Comparison of ENCODE assay signal across 1 cellular context in the genomic region with DNA sequence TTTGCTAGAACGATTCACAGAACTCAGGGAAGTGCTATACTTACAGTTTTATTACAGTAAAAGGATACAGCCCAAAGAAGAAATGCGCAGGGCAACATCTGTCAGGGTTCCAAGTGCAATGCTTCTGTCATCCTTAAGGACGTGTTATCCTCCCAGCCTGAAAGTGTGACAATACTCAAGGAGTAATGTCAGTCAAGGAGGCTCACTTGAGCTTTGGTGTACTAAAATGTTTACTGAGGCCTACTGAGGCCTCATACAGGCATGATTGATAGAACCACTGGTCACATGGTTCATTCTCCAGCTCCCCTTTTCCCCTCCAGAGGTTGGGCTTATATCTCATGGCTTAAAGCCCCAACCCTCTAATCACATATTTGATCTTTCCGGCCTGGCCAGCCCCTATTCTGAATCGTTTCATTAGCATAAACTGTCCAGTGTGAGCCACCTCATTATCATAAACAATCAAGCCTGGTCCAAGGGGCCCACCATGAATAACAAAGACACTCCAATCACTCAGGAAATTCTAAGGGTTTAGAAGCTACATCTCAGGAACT.
TF ChIP-seq lines count a peak whose summit lies in the region.

No MANE protein-coding gene starts in this region.

TF ChIP-seq in K562, 482 proteins besides CTCF, POLR2A, EP300 and RAD21 (continued from another document):
- peak; percentile 39; the same call in 1 of the 2 replicates for TF ChIP-seq TOE1 (IDR thresholded peaks at IDR 0.05; ENCODE audit: borderline replicate concordance)
- no peak for TF ChIP-seq TOE1 (CRISPR knock-in tag; IDR thresholded peaks at IDR 0.05; ENCODE audit: borderline replicate concordance, low read depth)
- TF ChIP-seq SMAD2 (IDR thresholded peaks at IDR 0.05; ENCODE audit: low read depth, low read length) = no peak
- TF ChIP-seq TAL1 (IDR thresholded peaks at IDR 0.05) = no peak
- TF ChIP-seq, protein P1, sequence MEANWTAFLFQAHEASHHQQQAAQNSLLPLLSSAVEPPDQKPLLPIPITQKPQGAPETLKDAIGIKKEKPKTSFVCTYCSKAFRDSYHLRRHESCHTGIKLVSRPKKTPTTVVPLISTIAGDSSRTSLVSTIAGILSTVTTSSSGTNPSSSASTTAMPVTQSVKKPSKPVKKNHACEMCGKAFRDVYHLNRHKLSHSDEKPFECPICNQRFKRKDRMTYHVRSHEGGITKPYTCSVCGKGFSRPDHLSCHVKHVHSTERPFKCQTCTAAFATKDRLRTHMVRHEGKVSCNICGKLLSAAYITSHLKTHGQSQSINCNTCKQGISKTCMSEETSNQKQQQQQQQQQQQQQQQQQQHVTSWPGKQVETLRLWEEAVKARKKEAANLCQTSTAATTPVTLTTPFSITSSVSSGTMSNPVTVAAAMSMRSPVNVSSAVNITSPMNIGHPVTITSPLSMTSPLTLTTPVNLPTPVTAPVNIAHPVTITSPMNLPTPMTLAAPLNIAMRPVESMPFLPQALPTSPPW (CRISPR knock-in tag; IDR thresholded peaks at IDR 0.05) = peak; percentile 75
- no peak for TF ChIP-seq GATAD2A (IDR thresholded peaks at IDR 0.05)
- TF ChIP-seq CXXC5 (CRISPR knock-in tag; IDR thresholded peaks at IDR 0.05) = no peak
- TF ChIP-seq, protein P2, sequence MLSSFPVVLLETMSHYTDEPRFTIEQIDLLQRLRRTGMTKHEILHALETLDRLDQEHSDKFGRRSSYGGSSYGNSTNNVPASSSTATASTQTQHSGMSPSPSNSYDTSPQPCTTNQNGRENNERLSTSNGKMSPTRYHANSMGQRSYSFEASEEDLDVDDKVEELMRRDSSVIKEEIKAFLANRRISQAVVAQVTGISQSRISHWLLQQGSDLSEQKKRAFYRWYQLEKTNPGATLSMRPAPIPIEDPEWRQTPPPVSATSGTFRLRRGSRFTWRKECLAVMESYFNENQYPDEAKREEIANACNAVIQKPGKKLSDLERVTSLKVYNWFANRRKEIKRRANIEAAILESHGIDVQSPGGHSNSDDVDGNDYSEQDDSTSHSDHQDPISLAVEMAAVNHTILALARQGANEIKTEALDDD (IDR thresholded peaks at IDR 0.05) = no peak
- TF ChIP-seq MXI1 (IDR thresholded peaks at IDR 0.05; ENCODE audit: low read depth, low read length) = no peak
- TF ChIP-seq RHOXF2B (CRISPR knock-in tag; conservative IDR thresholded peaks at IDR 0.05) = no peak
- TF ChIP-seq, protein P3, sequence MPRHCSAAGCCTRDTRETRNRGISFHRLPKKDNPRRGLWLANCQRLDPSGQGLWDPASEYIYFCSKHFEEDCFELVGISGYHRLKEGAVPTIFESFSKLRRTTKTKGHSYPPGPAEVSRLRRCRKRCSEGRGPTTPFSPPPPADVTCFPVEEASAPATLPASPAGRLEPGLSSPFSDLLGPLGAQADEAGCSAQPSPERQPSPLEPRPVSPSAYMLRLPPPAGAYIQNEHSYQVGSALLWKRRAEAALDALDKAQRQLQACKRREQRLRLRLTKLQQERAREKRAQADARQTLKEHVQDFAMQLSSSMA (CRISPR knock-in tag; IDR thresholded peaks at IDR 0.05) = no peak
- TF ChIP-seq MEIS2 (IDR thresholded peaks at IDR 0.05; ENCODE audit: partially characterized antibody) = peak; percentile 91
- 0 out of 2 replicates have a peak, but pooled peaks have one; percentile 20 for TF ChIP-seq ETV1 (tag; conservative IDR thresholded peaks at IDR 0.05; ENCODE audit: low read depth)
- TF ChIP-seq POLR2H (tag; IDR thresholded peaks at IDR 0.05; ENCODE audit: low read depth) = peak; percentile 83
- TF ChIP-seq, protein P4, sequence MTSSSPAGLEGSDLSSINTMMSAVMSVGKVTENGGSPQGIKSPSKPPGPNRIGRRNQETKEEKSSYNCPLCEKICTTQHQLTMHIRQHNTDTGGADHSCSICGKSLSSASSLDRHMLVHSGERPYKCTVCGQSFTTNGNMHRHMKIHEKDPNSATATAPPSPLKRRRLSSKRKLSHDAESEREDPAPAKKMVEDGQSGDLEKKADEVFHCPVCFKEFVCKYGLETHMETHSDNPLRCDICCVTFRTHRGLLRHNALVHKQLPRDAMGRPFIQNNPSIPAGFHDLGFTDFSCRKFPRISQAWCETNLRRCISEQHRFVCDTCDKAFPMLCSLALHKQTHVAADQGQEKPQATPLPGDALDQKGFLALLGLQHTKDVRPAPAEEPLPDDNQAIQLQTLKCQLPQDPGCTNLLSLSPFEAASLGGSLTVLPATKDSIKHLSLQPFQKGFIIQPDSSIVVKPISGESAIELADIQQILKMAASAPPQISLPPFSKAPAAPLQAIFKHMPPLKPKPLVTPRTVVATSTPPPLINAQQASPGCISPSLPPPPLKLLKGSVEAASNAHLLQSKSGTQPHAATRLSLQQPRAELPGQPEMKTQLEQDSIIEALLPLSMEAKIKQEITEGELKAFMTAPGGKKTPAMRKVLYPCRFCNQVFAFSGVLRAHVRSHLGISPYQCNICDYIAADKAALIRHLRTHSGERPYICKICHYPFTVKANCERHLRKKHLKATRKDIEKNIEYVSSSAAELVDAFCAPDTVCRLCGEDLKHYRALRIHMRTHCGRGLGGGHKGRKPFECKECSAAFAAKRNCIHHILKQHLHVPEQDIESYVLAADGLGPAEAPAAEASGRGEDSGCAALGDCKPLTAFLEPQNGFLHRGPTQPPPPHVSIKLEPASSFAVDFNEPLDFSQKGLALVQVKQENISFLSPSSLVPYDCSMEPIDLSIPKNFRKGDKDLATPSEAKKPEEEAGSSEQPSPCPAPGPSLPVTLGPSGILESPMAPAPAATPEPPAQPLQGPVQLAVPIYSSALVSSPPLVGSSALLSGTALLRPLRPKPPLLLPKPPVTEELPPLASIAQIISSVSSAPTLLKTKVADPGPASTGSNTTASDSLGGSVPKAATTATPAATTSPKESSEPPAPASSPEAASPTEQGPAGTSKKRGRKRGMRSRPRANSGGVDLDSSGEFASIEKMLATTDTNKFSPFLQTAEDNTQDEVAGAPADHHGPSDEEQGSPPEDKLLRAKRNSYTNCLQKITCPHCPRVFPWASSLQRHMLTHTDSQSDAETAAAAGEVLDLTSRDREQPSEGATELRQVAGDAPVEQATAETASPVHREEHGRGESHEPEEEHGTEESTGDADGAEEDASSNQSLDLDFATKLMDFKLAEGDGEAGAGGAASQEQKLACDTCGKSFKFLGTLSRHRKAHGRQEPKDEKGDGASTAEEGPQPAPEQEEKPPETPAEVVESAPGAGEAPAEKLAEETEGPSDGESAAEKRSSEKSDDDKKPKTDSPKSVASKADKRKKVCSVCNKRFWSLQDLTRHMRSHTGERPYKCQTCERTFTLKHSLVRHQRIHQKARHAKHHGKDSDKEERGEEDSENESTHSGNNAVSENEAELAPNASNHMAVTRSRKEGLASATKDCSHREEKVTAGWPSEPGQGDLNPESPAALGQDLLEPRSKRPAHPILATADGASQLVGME (CRISPR knock-in tag; IDR thresholded peaks at IDR 0.05) = no peak
- no peak for TF ChIP-seq FOXJ2 (tag; IDR thresholded peaks at IDR 0.05)
- TF ChIP-seq TBP (optimal IDR thresholded peaks at IDR 0.05; ENCODE audit: low read depth, low read length) = peak; percentile 38
- peak; percentile 58 to 68 for TF ChIP-seq NRF1 (conservative IDR thresholded peaks at IDR 0.05 in 1 of 2, IDR thresholded peaks at IDR 0.05 in 1 of 2)
- TF ChIP-seq, protein P5, sequence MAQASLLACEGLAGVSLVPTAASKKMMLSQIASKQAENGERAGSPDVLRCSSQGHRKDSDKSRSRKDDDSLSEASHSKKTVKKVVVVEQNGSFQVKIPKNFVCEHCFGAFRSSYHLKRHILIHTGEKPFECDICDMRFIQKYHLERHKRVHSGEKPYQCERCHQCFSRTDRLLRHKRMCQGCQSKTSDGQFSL (CRISPR knock-in tag; IDR thresholded peaks at IDR 0.05) = no peak
- TF ChIP-seq, protein P5 (tag; IDR thresholded peaks at IDR 0.05) = no peak
- TF ChIP-seq MCM3 (IDR thresholded peaks at IDR 0.05) = no peak
- TF ChIP-seq CBX5 (IDR thresholded peaks at IDR 0.05; ENCODE audit: borderline replicate concordance, low read depth) = no peak
- no peak for TF ChIP-seq RBM22 (IDR thresholded peaks at IDR 0.05; ENCODE audit: low read depth, low read length, poor library complexity, severe bottlenecking)
- no peak for TF ChIP-seq HOXB6 (CRISPR knock-in tag; IDR thresholded peaks at IDR 0.05; ENCODE audit: borderline replicate concordance)
